Comparison of ENCODE assay signal across 22 cellular contexts in the genomic region with DNA sequence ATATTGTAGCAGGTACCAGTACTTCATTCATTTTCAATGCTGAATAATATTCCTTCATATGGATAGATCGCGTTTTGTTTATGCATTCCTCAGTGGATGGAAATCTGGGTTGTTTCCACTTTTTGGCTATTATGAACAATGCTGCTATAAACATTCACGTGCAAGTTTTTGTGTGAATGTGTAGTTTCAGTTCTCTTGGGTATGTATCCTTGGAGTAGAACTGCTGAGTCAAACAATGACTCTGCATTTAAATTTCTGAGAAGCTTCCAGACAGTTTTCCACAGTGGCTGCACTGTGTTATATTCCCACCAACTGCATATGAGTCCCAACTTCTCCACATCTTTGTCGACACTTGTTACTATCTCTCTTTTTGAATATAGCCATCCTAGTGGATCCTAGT.
DNase-seq lines count a peak whose midpoint lies in the region; ATAC-seq, FAIRE-seq and TF ChIP-seq lines count a peak whose summit lies in the region.
"Had no signal": no experiment of that assay in that cellular context is flagged by ENCODE, and none has a peak within 500 bp of the region (broad histone marks: within the 10 kb centered on the region; RNA-seq: fewer than 3 reads in every experiment).

No MANE protein-coding gene starts in this region.

- no TSS peak for BruUV-seq in K562 (replicated peaks; lab: Mats Ljungman, UMichigan)

- ATAC-seq in K562 (no peak), GM18909 (IDR thresholded peaks at IDR 0.05; ENCODE audit: poor library complexity, unreplicated experiment) (no peak)
- ATAC-seq: CD8-positive, alpha-beta T cell had no signal

- H3K9me3 ChIP-seq in WERI-Rb-1 (ENCODE audit: severe bottlenecking) (no peaks in the 10 kb centered on the region), K562 (replicated peaks; ENCODE audit: control insufficient read depth, insufficient read depth, low read depth, low read length) (no peaks in the 10 kb centered on the region), left ventricle myocardium inferior (replicated peaks) (peaks cover 5% of the 10 kb centered on the region), endodermal cell (ENCODE audit: control insufficient read depth, low read length) (no peaks in the 10 kb centered on the region)
- H3K9me3 ChIP-seq: BLaER1 treated with 17β-estradiol and CSF1 and Interleukin-3, amounts not matched to agents 10 nM and 100 nM; Caco-2 had no signal

- H3K27ac ChIP-seq in WERI-Rb-1 (peak overlapping the region; percentile 83), K562 (ENCODE audit: extremely low read depth, low read depth, low read length) (no peak overlapping the region), left ventricle myocardium inferior (replicated peaks) (no peak overlapping the region), endodermal cell (ENCODE audit: low read depth, low read length) (no peak overlapping the region)
- H3K27ac ChIP-seq: BLaER1 treated with 17β-estradiol and CSF1 and Interleukin-3, amounts not matched to agents 10 nM and 100 nM; C4-2B had no signal

- peak; percentile 49 for DNase-seq in GM12865 (ENCODE audit: low read depth)
- DNase-seq in WERI-Rb-1, result no peak
- no peak for DNase-seq in K562 (ENCODE audit: extremely low read depth in 1 of 4, low spot score in 3 of 4)
- no peak for DNase-seq in left ventricle myocardium inferior
- DNase-seq in endodermal cell, result no peak
- DNase-seq in erythroblast (lab: John Stamatoyannopoulos, UW), result no peak
- DNase-seq: 8988T; AML-193; Caco-2; Calu3; CD4-positive, alpha-beta T cell; CD8-positive, alpha-beta T cell; DMS79 treated with DMSO at 0.1 percent for 48 hours; GF-D8 had no signal

- H4K20me1 ChIP-seq in K562 (replicated peaks; ENCODE audit: control insufficient read depth, insufficient read depth, low read length), result peaks cover 3% of the 10 kb centered on the region; the same call in 1 of the 2 replicates
- H4K20me1 ChIP-seq: BLaER1 treated with 17β-estradiol and CSF1 and Interleukin-3, amounts not matched to agents 10 nM and 100 nM had no signal

- H3K4me1 Mint-ChIP-seq in endodermal cell, result peaks cover 9% of the 10 kb centered on the region
- H3K4me1 Mint-ChIP-seq: B cell had no signal

- intact Hi-C loops in K562 (cut with micrococcal nuclease), result no loop called here
- intact Hi-C loops in left ventricle myocardium inferior (cut with micrococcal nuclease), result no loop called here

- H3K4me1 ChIP-seq in K562 (replicated peaks in 1 of 2; ENCODE audit: control insufficient read depth in 2 of 2, insufficient read depth in 2 of 2, low read length in 2 of 2), result peaks cover 0 to 3% of the 10 kb centered on the region in 2 experiments; a peak in 1 of 5 replicates
- no peaks in the 10 kb centered on the region for H3K4me1 ChIP-seq in left ventricle myocardium inferior
- peaks cover 5% of the 10 kb centered on the region for H3K4me1 ChIP-seq in endodermal cell (ENCODE audit: control insufficient read depth, insufficient read depth, low read length)
- H3K4me1 ChIP-seq: Caco-2 had no signal

- H3K4me3 Mint-ChIP-seq in endodermal cell, result no peak overlapping the region
- H3K4me3 Mint-ChIP-seq: B cell; CD4-positive, alpha-beta T cell; CD8-positive, alpha-beta T cell had no signal

- TF ChIP-seq EP300 in K562 (IDR thresholded peaks at IDR 0.05; ENCODE audit: low read length), result no peak

- TF ChIP-seq POLR2A in K562 (conservative IDR thresholded peaks at IDR 0.05) (no peak), erythroblast (IDR thresholded peaks at IDR 0.05; ENCODE audit: low read length) (no peak)

- H3K27me3 ChIP-seq in WERI-Rb-1 (ENCODE audit: insufficient read depth, low read depth, severe bottlenecking), result no peaks in the 10 kb centered on the region
- H3K27me3 ChIP-seq in K562 (ENCODE audit: control insufficient read depth in 2 of 2, insufficient read depth in 2 of 2, low read length in 2 of 2), result peaks cover 0 to 11% of the 10 kb centered on the region in 2 experiments; a peak in 1 of 5 replicates
- H3K27me3 ChIP-seq in left ventricle myocardium inferior (ENCODE audit: low read depth), result peaks cover 91% of the 10 kb centered on the region
- H3K27me3 ChIP-seq in endodermal cell (ENCODE audit: control insufficient read depth, insufficient read depth, low read length, poor library complexity, severe bottlenecking), result no peaks in the 10 kb centered on the region
- H3K27me3 ChIP-seq: BLaER1 treated with 17β-estradiol and CSF1 and Interleukin-3, amounts not matched to agents 10 nM and 100 nM had no signal

- no peaks in the 10 kb centered on the region for H3K79me2 ChIP-seq in K562 (ENCODE audit: control insufficient read depth, insufficient read depth, low read length)

- H3K9me3 Mint-ChIP-seq in endodermal cell, result no peaks in the 10 kb centered on the region
- H3K9me3 Mint-ChIP-seq: CD4-positive, alpha-beta T cell had no signal

- in situ Hi-C loops in K562 (cut with MboI), result no loop called here

- no peak overlapping the region for H2AFZ ChIP-seq in K562 (ENCODE audit: low read depth, low read length)

- H3K9me1 ChIP-seq in K562 (ENCODE audit: control insufficient read depth, insufficient read depth, low read length), result no peaks in the 10 kb centered on the region

- POLR2A ChIA-PET in K562 (lab: Yijun Ruan, JAX), result interaction anchor here (0.5 to 0.6 kb wide), 2 partner anchors 106 to 235 kb away, joined by 3 read pairs; no protein-coding TSS in a partner anchor

- H3K36me3 Mint-ChIP-seq in endodermal cell (ENCODE audit: low read depth), result no peaks in the 10 kb centered on the region
- H3K36me3 Mint-ChIP-seq: CD8-positive, alpha-beta T cell had no signal

- TF ChIP-seq RAD21 in K562 (CRISPR knock-in tag; conservative IDR thresholded peaks at IDR 0.05 in 1 of 2, IDR thresholded peaks at IDR 0.05 in 1 of 2), result no peak

- no peak for FAIRE-seq in K562 (lab: Jason Lieb, UNC)
- FAIRE-seq: A204.1, D721Med, G401.6, GM12891 had no signal

- no peaks in the 10 kb centered on the region for H3K36me3 ChIP-seq in WERI-Rb-1
- H3K36me3 ChIP-seq in K562 (ENCODE audit: control insufficient read depth, insufficient read depth, low read length), result no peaks in the 10 kb centered on the region
- H3K36me3 ChIP-seq in left ventricle myocardium inferior, result no peaks in the 10 kb centered on the region
- H3K36me3 ChIP-seq in endodermal cell (ENCODE audit: control insufficient read depth, insufficient read depth, low read length), result no peaks in the 10 kb centered on the region
- H3K36me3 ChIP-seq: BLaER1 treated with 17β-estradiol and CSF1 and Interleukin-3, amounts not matched to agents 10 nM and 100 nM had no signal

- H3K27ac Mint-ChIP-seq in endodermal cell, result no peak overlapping the region
- H3K27ac Mint-ChIP-seq: B cell; CD4-positive, alpha-beta T cell; CD8-positive, alpha-beta T cell had no signal

- CTCF ChIA-PET in K562 (lab: Yijun Ruan, JAX; ENCODE audit: low intra/inter-chr PET ratio), result no interaction called here

- no peak overlapping the region for H3K4me2 ChIP-seq in K562 (ENCODE audit: insufficient read depth, low read length)

- TF ChIP-seq CTCF in GM12865 (IDR thresholded peaks at IDR 0.05; ENCODE audit: insufficient read depth, low read depth, low read length, missing control alignments) (no peak), WERI-Rb-1 (IDR thresholded peaks at IDR 0.05; ENCODE audit: low read depth, low read length) (no peak), K562 (IDR thresholded peaks at IDR 0.05 in 2 of 3, conservative IDR thresholded peaks at IDR 0.05 in 1 of 3; ENCODE audit: insufficient read depth in 2 of 3, low read depth in 1 of 3, low read length in 3 of 3) (no peak), left ventricle myocardium inferior (IDR thresholded peaks at IDR 0.05; ENCODE audit: borderline replicate concordance) (no peak), endodermal cell (conservative IDR thresholded peaks at IDR 0.05) (no peak)

- peaks cover 4% of the 10 kb centered on the region for H3K27me3 Mint-ChIP-seq in endodermal cell (ENCODE audit: insufficient read depth)

- H3K9ac ChIP-seq in K562 (ENCODE audit: insufficient read depth in 1 of 2, low read depth in 2 of 2, low read length in 2 of 2) (no peak overlapping the region), endodermal cell (ENCODE audit: extremely low read depth, low read length, poor library complexity, severe bottlenecking) (no peak overlapping the region)
- H3K9ac ChIP-seq: BLaER1 treated with 17β-estradiol and CSF1 and Interleukin-3, amounts not matched to agents 10 nM and 100 nM had no signal

- H3K4me3 ChIP-seq in GM12865 (ENCODE audit: low read depth, low read length), result no peak overlapping the region
- H3K4me3 ChIP-seq in WERI-Rb-1 (ENCODE audit: low read depth, low read length), result no peak overlapping the region
- H3K4me3 ChIP-seq in K562, result no peak overlapping the region
- no peak overlapping the region for H3K4me3 ChIP-seq in left ventricle myocardium inferior
- H3K4me3 ChIP-seq in endodermal cell (ENCODE audit: low read length), result no peak overlapping the region
- H3K4me3 ChIP-seq: BLaER1 treated with 17β-estradiol and CSF1 and Interleukin-3, amounts not matched to agents 10 nM and 100 nM had no signal

- WGBS in K562 (ENCODE audit: insufficient coverage, low coverage, missing lambda C conversion rate), result 2% methylated on average over 4 of the region's 4 CpGs
- WGBS in endodermal cell (ENCODE audit: insufficient coverage in 1 of 2, insufficient read length in 1 of 2), 2 experiments, result 90 to 93% methylated on average over 2 to 4 of the region's 4 CpGs

TF ChIP-seq in K562, 482 proteins besides CTCF, POLR2A, EP300 and RAD21 (continues in another document):
- TF ChIP-seq FOXA1 (IDR thresholded peaks at IDR 0.05; ENCODE audit: borderline replicate concordance) (no peak), BACH1 (tag; IDR thresholded peaks at IDR 0.05) (peak; percentile 87), NFE2 (IDR thresholded peaks at IDR 0.05; ENCODE audit: low read depth) (peak; percentile 70), ZNF316 (IDR thresholded peaks at IDR 0.05) (peak; percentile 97), MAFK (IDR thresholded peaks at IDR 0.05; ENCODE audit: low read length) (peak; percentile 81), LARP7 (IDR thresholded peaks at IDR 0.05) (no peak), SMARCC2 (IDR thresholded peaks at IDR 0.05; ENCODE audit: low read depth) (no peak), ELF1 (tag; IDR thresholded peaks at IDR 0.05) (no peak), NR4A1 (CRISPR knock-in tag; IDR thresholded peaks at IDR 0.05) (no peak), NR4A1 (tag; IDR thresholded peaks at IDR 0.05) (no peak), C11orf30 (IDR thresholded peaks at IDR 0.05; ENCODE audit: low read depth) (peak; percentile 95), SMARCE1 (IDR thresholded peaks at IDR 0.05) (no peak), SIX5 (IDR thresholded peaks at IDR 0.05; ENCODE audit: borderline replicate concordance in 1 of 2, insufficient read depth in 1 of 2, low read depth in 1 of 2, low read length in 2 of 2) (no peak), ZNF224 (CRISPR knock-in tag; IDR thresholded peaks at IDR 0.05) (no peak)
- TF ChIP-seq, protein P1, sequence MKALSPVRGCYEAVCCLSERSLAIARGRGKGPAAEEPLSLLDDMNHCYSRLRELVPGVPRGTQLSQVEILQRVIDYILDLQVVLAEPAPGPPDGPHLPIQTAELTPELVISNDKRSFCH (CRISPR knock-in tag; IDR thresholded peaks at IDR 0.05), result no peak
- TF ChIP-seq, protein P1 (tag; IDR thresholded peaks at IDR 0.05), result no peak
